8 cellular contexts compared by ENCODE assay signal in genomic region chr6:12008366-12009179, GRCh38. TPM values are rescaled to one million over a fixed set of nuclear protein-coding genes. Genes with fewer than 3 reads are reported as not detected.
DNase-seq lines count a peak whose midpoint lies in the region; ATAC-seq lines count a peak whose summit lies in the region.

No MANE protein-coding gene starts in this region.

- H3K9me3 Mint-ChIP-seq in activated naive CD4-positive, alpha-beta T cell treated with anti-CD3 and anti-CD28 coated beads for 36 hours: no peaks in the 10 kb centered on the region

- H3K4me3 Mint-ChIP-seq in activated naive CD4-positive, alpha-beta T cell treated with anti-CD3 and anti-CD28 coated beads for 36 hours: peak overlapping the region; percentile 95

- H3K4me1 Mint-ChIP-seq in activated naive CD4-positive, alpha-beta T cell treated with anti-CD3 and anti-CD28 coated beads for 36 hours (ENCODE audit: low read depth): peaks cover 21% of the 10 kb centered on the region

- intact Hi-C loops in activated naive CD4-positive, alpha-beta T cell treated with anti-CD3 and anti-CD28 coated beads for 36 hours (cut with micrococcal nuclease): loop anchor here (1.0 to 2.0 kb wide), 3 partner anchors 30 to 110 kb away; no protein-coding TSS in a partner anchor

- DNase-seq in DMS53 treated with DMSO at 0.1 percent for 48 hours (lab: John Stamatoyannopoulos, UW; ENCODE audit: unreplicated experiment) (peak; percentile 74), LHCN-M2 (ENCODE audit: low read depth) (peak; percentile 54), SK-MEL-5 (ENCODE audit: low read depth, low spot score) (peak; percentile 79), germinal center (ENCODE audit: low spot score) (peak; percentile 71), occipital lobe (lab: John Stamatoyannopoulos, UW) (peak; percentile 63)
- peak; percentile 88 for DNase-seq in activated naive CD4-positive, alpha-beta T cell treated with anti-CD3 and anti-CD28 coated beads for 36 hours

- CTCF ChIA-PET in activated naive CD4-positive, alpha-beta T cell treated with anti-CD3 and anti-CD28 coated beads for 36 hours (lab: Charles Lee): interaction anchor here (0.7 kb wide), 1 partner anchor 296 kb away, joined by 3 read pairs; no protein-coding TSS in a partner anchor

- peak; percentile 40 for ATAC-seq in GM21723 (IDR thresholded peaks at IDR 0.05; ENCODE audit: unreplicated experiment)

- no peaks in the 10 kb centered on the region for H3K27me3 Mint-ChIP-seq in activated naive CD4-positive, alpha-beta T cell treated with anti-CD3 and anti-CD28 coated beads for 36 hours (ENCODE audit: low read depth)

- in situ Hi-C loops in SK-MEL-5 (cut with HindIII; ENCODE audit: low pct_unique_long_range_greater_than_20kb, low sequenced_read_pairs): no loop called here

- H3K27ac Mint-ChIP-seq in activated naive CD4-positive, alpha-beta T cell treated with anti-CD3 and anti-CD28 coated beads for 36 hours: peak overlapping the region; percentile 98

- peaks cover 12% of the 10 kb centered on the region for H3K36me3 Mint-ChIP-seq in activated naive CD4-positive, alpha-beta T cell treated with anti-CD3 and anti-CD28 coated beads for 36 hours (ENCODE audit: low read depth)

- H3K27ac ChIP-seq in temporal lobe (ENCODE audit: low read depth, low read length): peak overlapping the region; percentile 72

RNA-seq across cellular contexts. Expression of gene HIVEP1, which starts 3.5 kb away (rescaled TPM):
- total RNA-seq in LHCN-M2 (2014; rRNA removed) (8.2 and 9.2 TPM in 2 replicates), occipital lobe (22.0 TPM), temporal lobe (19.4 TPM)
- 7.6 TPM for polyA plus RNA-seq in LHCN-M2 (2012)
- total RNA-seq in SK-MEL-5 (2014; rRNA removed; shearing (Covaris generic)): 4.9 and 6.6 TPM in 2 replicates
- 9.6 and 15.1 TPM in 2 replicates for polyA plus RNA-seq in SK-MEL-5 (2015; cell fraction: cytosol; rRNA removed)
- 12.5 and 13.2 TPM in 2 replicates for polyA plus RNA-seq in SK-MEL-5 (2015; cell fraction: nucleus; rRNA removed)
- total RNA-seq in activated naive CD4-positive, alpha-beta T cell treated with anti-CD3 and anti-CD28 coated beads for 36 hours: 10 to 100 TPM; 43.6 to 47.9 TPM

Comparison
In these comparisons a context has a peak if more than half of its experiments do, and no peak if none do; other contexts are left out.
1. Peak in every context shown above with its lines: DNase-seq, ATAC-seq and H3K27ac ChIP-seq.